Comparison of ENCODE assay signal across 22 cellular contexts in the genomic region with DNA sequence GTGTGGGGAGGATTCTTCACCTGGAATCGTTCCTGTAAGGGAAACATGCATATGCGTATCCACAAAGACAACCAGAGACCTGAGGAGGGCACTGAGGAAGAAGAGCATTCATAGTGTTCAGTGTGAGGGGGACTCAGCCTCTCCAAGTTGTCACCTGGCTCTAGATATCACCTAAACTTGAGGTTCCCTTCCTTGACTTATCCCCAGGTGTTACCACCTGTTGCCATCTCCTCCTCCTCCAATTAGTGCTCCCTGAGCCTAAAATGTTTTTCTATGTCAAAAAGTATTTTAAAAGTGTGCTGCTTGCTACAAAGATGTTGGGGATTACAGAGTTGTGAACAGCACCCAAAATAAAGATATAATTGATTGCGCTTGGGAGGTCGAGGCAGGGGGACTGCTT. TPM values are rescaled to one million over a fixed set of nuclear protein-coding genes. Genes with fewer than 3 reads are reported as not detected.
A peak's percentile ranks its signal among the peaks of the same experiment; 100 is the strongest.
DNase-seq lines count a peak whose midpoint lies in the region; ATAC-seq and TF ChIP-seq lines count a peak whose summit lies in the region.
"Had no signal": no experiment of that assay in that cellular context is flagged by ENCODE, and none has a peak within 500 bp of the region (broad histone marks: within the 10 kb centered on the region; RNA-seq: fewer than 3 reads in every experiment).

No MANE protein-coding gene starts in this region.

- in situ Hi-C loops in gastrocnemius medialis (cut with MboI; ENCODE audit: low sequenced_read_pairs in 4 of 4) = no loop called here

- POLR2A ChIA-PET in CD4-positive, alpha-beta T cell (lab: Charles Lee) = interaction anchor here (1.1 to 6.4 kb wide), 2 partner anchors 8 to 18 kb away, joined by 3 to 105 read pairs; no protein-coding TSS in a partner anchor
- POLR2A ChIA-PET in T-cell (lab: Charles Lee) = no interaction called here

- no peak for TF ChIP-seq POLR2A in gastrocnemius medialis (IDR thresholded peaks at IDR 0.05)

- peaks cover 62 to 65% of the 10 kb centered on the region in 2 donors for H3K4me1 ChIP-seq in gastrocnemius medialis

- no peak overlapping the region for H3K4me3 ChIP-seq in gastrocnemius medialis

- H3K9me3 Mint-ChIP-seq in CD4-positive, alpha-beta T cell = no peaks in the 10 kb centered on the region
- H3K9me3 Mint-ChIP-seq in T-cell (no peaks in the 10 kb centered on the region), immature natural killer cell (no peaks in the 10 kb centered on the region)
- H3K9me3 Mint-ChIP-seq: activated naive CD4-positive, alpha-beta T cell treated with anti-CD3 and anti-CD28 coated beads for 36 hours; brain; HFFc6; type B pancreatic cell had no signal

- intact Hi-C loops in CD4-positive, alpha-beta T cell (cut with DNase I, micrococcal nuclease) = no loop called here
- intact Hi-C loops in gastrocnemius medialis (cut with DNase I; ENCODE audit: low total_unique reads) = no loop called here

- peak overlapping the region; percentile 11 for H3K4me3 Mint-ChIP-seq in CD4-positive, alpha-beta T cell
- H3K4me3 Mint-ChIP-seq in T-cell (peak overlapping the region in 1 of 3 donors; percentile 74), immature natural killer cell (no peak overlapping the region)
- H3K4me3 Mint-ChIP-seq: activated naive CD4-positive, alpha-beta T cell treated with anti-CD3 and anti-CD28 coated beads for 36 hours; brain; HFFc6; type B pancreatic cell had no signal

- peaks cover 97% of the 10 kb centered on the region for H3K4me1 Mint-ChIP-seq in CD4-positive, alpha-beta T cell (ENCODE audit: low read depth)
- H3K4me1 Mint-ChIP-seq in T-cell (peaks cover 96 to 100% (median 97%) of the 10 kb centered on the region in 3 donors), immature natural killer cell (peaks cover 73 to 89% of the 10 kb centered on the region in 2 donors)

- no peak for ATAC-seq in CD4-positive, alpha-beta T cell (ENCODE audit: poor library complexity)
- ATAC-seq in T-cell (replicated peaks in 1 of 4) (no peak), gastrocnemius medialis (no peak), HG03354 (IDR thresholded peaks at IDR 0.05; ENCODE audit: poor library complexity, severe bottlenecking, unreplicated experiment) (no peak)

- TF ChIP-seq CTCF in CD4-positive, alpha-beta T cell (IDR thresholded peaks at IDR 0.05) = no peak
- TF ChIP-seq CTCF in gastrocnemius medialis (IDR thresholded peaks at IDR 0.05 in 4 of 5, conservative IDR thresholded peaks at IDR 0.05 in 1 of 5) = no peak

- no peaks in the 10 kb centered on the region for H3K9me3 ChIP-seq in CD4-positive, alpha-beta T cell (ENCODE audit: control insufficient read depth, low read length)
- no peaks in the 10 kb centered on the region for H3K9me3 ChIP-seq in gastrocnemius medialis

- peaks cover 54% of the 10 kb centered on the region for H3K36me3 Mint-ChIP-seq in CD4-positive, alpha-beta T cell (ENCODE audit: low read depth)
- H3K36me3 Mint-ChIP-seq in T-cell (peaks cover 34% of the 10 kb centered on the region), immature natural killer cell (peaks cover 0 to 15% (median 13%) of the 10 kb centered on the region in 3 donors)
- H3K36me3 Mint-ChIP-seq: type B pancreatic cell had no signal

- CTCF ChIA-PET in CD4-positive, alpha-beta T cell (lab: Charles Lee) = interaction anchor here (1.0 to 1.4 kb wide), 2 partner anchors 9 to 43 kb away, joined by 3 to 5 read pairs; a partner anchor contains a TSS
- CTCF ChIA-PET in T-cell (lab: Charles Lee) = interaction anchor here in 1 of 2 donors (1.0 kb wide), 1 partner anchor 17 kb away, joined by 3 read pairs; no protein-coding TSS in a partner anchor

- no peaks in the 10 kb centered on the region for H3K36me3 ChIP-seq in gastrocnemius medialis

- peak overlapping the region; percentile 97 for H3K27ac Mint-ChIP-seq in CD4-positive, alpha-beta T cell
- H3K27ac Mint-ChIP-seq in T-cell = peak overlapping the region; percentile 59 to 98
- peak overlapping the region in 5 of 6 donors; percentile 25 to 93 (median 41) for H3K27ac Mint-ChIP-seq in immature natural killer cell
- H3K27ac Mint-ChIP-seq: activated naive CD4-positive, alpha-beta T cell treated with anti-CD3 and anti-CD28 coated beads for 36 hours; HFFc6; type B pancreatic cell had no signal

- no peaks in the 10 kb centered on the region for H3K27me3 Mint-ChIP-seq in CD4-positive, alpha-beta T cell
- H3K27me3 Mint-ChIP-seq in T-cell (no peaks in the 10 kb centered on the region), immature natural killer cell (ENCODE audit: low read depth in 3 of 3) (peaks cover 0 to 4% (median 0%) of the 10 kb centered on the region in 3 donors)
- H3K27me3 Mint-ChIP-seq: brain, type B pancreatic cell had no signal

- no peak overlapping the region for H3K27ac ChIP-seq in CD4-positive, alpha-beta T cell (ENCODE audit: low read depth, low read length)
- H3K27ac ChIP-seq in gastrocnemius medialis = peak overlapping the region in 3 of 4 donors; percentile 0 to 80 (median 4)
- H3K27ac ChIP-seq: C4-2B had no signal

- no peak for DNase-seq in CD4-positive, alpha-beta T cell
- DNase-seq in T-cell (no peak), immature natural killer cell (no peak), gastrocnemius medialis (no peak), globus pallidus (ENCODE audit: low spot score) (no peak), NOMO-1 treated with dmso at 0.1 percent for 144 hours (lab: John Stamatoyannopoulos, UW; ENCODE audit: unreplicated experiment) (no peak)
- DNase-seq: activated CD4-positive, alpha-beta T cell treated with anti-CD3 and anti-CD28 coated beads for 48 hours; activated naive CD4-positive, alpha-beta T cell treated with anti-CD3 and anti-CD28 coated beads for 36 hours; EL; GOT3; HFFc6; hypothalamus; mesendoderm; NCI-H1048; NCI-H446 treated with DMSO at 0.1 percent for 48 hours; NCI-H82; SIG-M5; stimulated activated CD4-positive, alpha-beta T cell treated with anti-CD3 and anti-CD28 coated beads, Interleukin-4, amount 100 ng/mL, for 24 hours had no signal

- no peaks in the 10 kb centered on the region for H3K27me3 ChIP-seq in CD4-positive, alpha-beta T cell (ENCODE audit: control insufficient read depth, insufficient read depth, low read length)
- H3K27me3 ChIP-seq in gastrocnemius medialis = no peaks in the 10 kb centered on the region

RNA-seq across cellular contexts. Expression of a gene that starts 41.0 kb away (rescaled TPM):
- 10 to 100 TPM; 33.3 to 34.8 TPM for total RNA-seq in CD4-positive, alpha-beta T cell
- total RNA-seq in T-cell (10 to 100 TPM; 34.2 to 45.5 (median 41.1) TPM), gastrocnemius medialis (1 to 10 TPM; 2.0 to 5.5 (median 4.9) TPM)
- 10 to 100 TPM; 11.0 to 22.7 (median 12.6) TPM for polyA plus RNA-seq in immature natural killer cell

RNA-seq across cellular contexts. Expression of a gene that starts 42.8 kb away (rescaled TPM):
- total RNA-seq in CD4-positive, alpha-beta T cell = 1 to 10 TPM; 4.7 to 6.5 TPM
- total RNA-seq in T-cell = 10 to 100 TPM in 4 of 5 donors, 1 to 10 TPM in 1; 7.4 to 18.0 (median 16.5) TPM
- polyA plus RNA-seq in immature natural killer cell = 1 to 10 TPM; 2.4 to 3.2 (median 2.8) TPM
- 10 to 100 TPM; 17.6 to 21.3 (median 20.2) TPM for total RNA-seq in gastrocnemius medialis

Comparison
In these comparisons a context has a peak if more than half of its experiments do, and no peak if none do; other contexts are left out.
1. H3K27ac Mint-ChIP-seq: peak in every context shown above with its lines; median percentile 97 in CD4-positive, alpha-beta T cell; 78 in T-cell; 41 in immature natural killer cell.
2. RNA of a gene that starts 41.0 kb away (total RNA-seq): 34.2 to 45.5 TPM in T-cell and 33.3 to 34.8 TPM in CD4-positive, alpha-beta T cell; 2.0 to 5.5 TPM in gastrocnemius medialis; every median in the first group is over 4 times any median in the second.